ENCODE assay signal across 21 cellular contexts in genomic region chr20:38881806-38882440, GRCh38. TPM values are rescaled to one million over a fixed set of nuclear protein-coding genes. Genes with fewer than 3 reads are reported as not detected.
DNase-seq lines count a peak whose midpoint lies in the region; ATAC-seq and TF ChIP-seq lines count a peak whose summit lies in the region.
"Had no signal": no experiment of that assay in that cellular context is flagged by ENCODE, and none has a peak within 500 bp of the region (broad histone marks: within the 10 kb centered on the region; RNA-seq: fewer than 3 reads in every experiment).

No MANE protein-coding gene starts in this region.

- H3K27me3 ChIP-seq in OCI-LY1 (ENCODE audit: insufficient read depth, low read length): no peaks in the 10 kb centered on the region
- H3K27me3 ChIP-seq: ovary had no signal

- H3K36me3 Mint-ChIP-seq in natural killer cell treated with Interleukin-12 subunit alpha and Interleukin-12 subunit beta and Interleukin-15 and Interleukin-18, amount 100 ng/mL, for 72 hours: peaks cover 5% of the 10 kb centered on the region

- H3K9me3 Mint-ChIP-seq in natural killer cell treated with Interleukin-12 subunit alpha and Interleukin-12 subunit beta and Interleukin-15 and Interleukin-18, amount 100 ng/mL, for 72 hours: no peaks in the 10 kb centered on the region
- H3K9me3 Mint-ChIP-seq: activated T-cell treated with anti-CD3 and anti-CD28 coated beads, Interleukin-2, amount 50 U/mL, for 4 hours had no signal

- H3F3A ChIP-seq in OCI-LY1 (ENCODE audit: insufficient read depth, low read length): no peaks in the 10 kb centered on the region

- H3K27ac ChIP-seq in OCI-LY1 (ENCODE audit: low read depth, low read length, poor library complexity, severe bottlenecking) (peak overlapping the region; percentile 100), angular gyrus (ENCODE audit: low read depth, low read length) (peak overlapping the region; percentile 94)
- H3K27ac ChIP-seq: 22Rv1, foreskin keratinocyte, ovary had no signal

- H3K4me3 ChIP-seq in OCI-LY1 (ENCODE audit: low read depth, low read length, poor library complexity, severe bottlenecking): peak overlapping the region; percentile 34
- H3K4me3 ChIP-seq: ovary had no signal

- peaks cover 19% of the 10 kb centered on the region for H3K79me2 ChIP-seq in OCI-LY1 (ENCODE audit: insufficient read depth, low read length)

- no peak for ATAC-seq in natural killer cell treated with Interleukin-12 subunit alpha and Interleukin-12 subunit beta and Interleukin-15 and Interleukin-18, amount 100 ng/mL, for 72 hours
- no peak for ATAC-seq in GM21786 (IDR thresholded peaks at IDR 0.05; ENCODE audit: unreplicated experiment)
- ATAC-seq: foreskin keratinocyte, left colon, Panc1 had no signal

- peak overlapping the region; percentile 80 to 86 for H3K27ac Mint-ChIP-seq in natural killer cell treated with Interleukin-12 subunit alpha and Interleukin-12 subunit beta and Interleukin-15 and Interleukin-18, amount 100 ng/mL, for 72 hours

- DNase-seq in NCI-H82 (lab: John Stamatoyannopoulos, UW) (peak; percentile 70), NCI-H82 treated with DMSO at 0.1 percent for 48 hours (lab: John Stamatoyannopoulos, UW; ENCODE audit: unreplicated experiment) (no peak), NCI-H1930 (lab: John Stamatoyannopoulos, UW) (no peak), middle frontal gyrus (ENCODE audit: extremely low spot score, low spot score) (no peak)
- DNase-seq in natural killer cell treated with Interleukin-12 subunit alpha and Interleukin-12 subunit beta and Interleukin-15 and Interleukin-18, amount 100 ng/mL, for 72 hours (ENCODE audit: low spot score): peak; percentile 16
- DNase-seq: activated T-cell treated with anti-CD3 and anti-CD28 coated beads, Interleukin-2, amount 50 U/mL, for 4 hours; amniotic stem cell; DND-41; foreskin keratinocyte; MV-4-11; NCI-H2081 treated with DMSO at 0.1 percent for 48 hours; NCI-H526; ovary; SK-N-SH had no signal

- peaks cover 62 to 66% of the 10 kb centered on the region in 2 donors for H3K4me1 Mint-ChIP-seq in natural killer cell treated with Interleukin-12 subunit alpha and Interleukin-12 subunit beta and Interleukin-15 and Interleukin-18, amount 100 ng/mL, for 72 hours (ENCODE audit: low read depth in 2 of 2)

- H2AFZ ChIP-seq in OCI-LY1 (ENCODE audit: low read length): no peak overlapping the region

- peaks cover 78% of the 10 kb centered on the region for H3K4me1 ChIP-seq in OCI-LY1 (ENCODE audit: insufficient read depth, low read length, severe bottlenecking)
- H3K4me1 ChIP-seq: foreskin keratinocyte had no signal

- H3K4me3 Mint-ChIP-seq in natural killer cell treated with Interleukin-12 subunit alpha and Interleukin-12 subunit beta and Interleukin-15 and Interleukin-18, amount 100 ng/mL, for 72 hours: peak overlapping the region; percentile 80
- H3K4me3 Mint-ChIP-seq: CD14-positive monocyte had no signal

- H3K9me3 ChIP-seq in OCI-LY1 (ENCODE audit: low read length): no peaks in the 10 kb centered on the region
- H3K9me3 ChIP-seq: ovary, SK-N-SH had no signal

- no peaks in the 10 kb centered on the region for H3K27me3 Mint-ChIP-seq in natural killer cell treated with Interleukin-12 subunit alpha and Interleukin-12 subunit beta and Interleukin-15 and Interleukin-18, amount 100 ng/mL, for 72 hours

- no peaks in the 10 kb centered on the region for H3K9me2 ChIP-seq in OCI-LY1 (ENCODE audit: low read depth, low read length)
- H3K9me2 ChIP-seq: SK-N-SH had no signal

- no peaks in the 10 kb centered on the region for H4K20me1 ChIP-seq in OCI-LY1 (ENCODE audit: insufficient read depth, low read length)

- H3K4me2 ChIP-seq in OCI-LY1 (ENCODE audit: low read length): peak overlapping the region; percentile 86

- no peak for TF ChIP-seq CTCF in OCI-LY1 (IDR thresholded peaks at IDR 0.05; ENCODE audit: low read length)

- H3K9ac ChIP-seq in OCI-LY1 (ENCODE audit: low read length): peak overlapping the region; percentile 84
- H3K9ac ChIP-seq: SK-N-SH had no signal

- H3K36me3 ChIP-seq in OCI-LY1 (ENCODE audit: insufficient read depth, low read length): no peaks in the 10 kb centered on the region; the same call in 1 of the 2 replicates
- H3K36me3 ChIP-seq: ovary had no signal

RNA-seq across cellular contexts. Expression of gene FAM83D, which starts 44.3 kb away (rescaled TPM):
- 10 to 100 TPM in 1 of 2 donors, 1 to 10 TPM in 1; 8.1 to 25.0 TPM for total RNA-seq in natural killer cell treated with Interleukin-12 subunit alpha and Interleukin-12 subunit beta and Interleukin-15 and Interleukin-18, amount 100 ng/mL, for 72 hours

Comparison
In these comparisons a context has a peak if more than half of its experiments do, and no peak if none do; other contexts are left out.
1. DNase-seq: peak in NCI-H82 (single experiment) and natural killer cell treated with Interleukin-12 subunit alpha and Interleukin-12 subunit beta and Interleukin-15 and Interleukin-18, amount 100 ng/mL, for 72 hours (single experiment); none in NCI-H82 treated with DMSO at 0.1 percent for 48 hours (single experiment), NCI-H1930 (0 of 2) and middle frontal gyrus (single experiment).